In the genomic region with DNA sequence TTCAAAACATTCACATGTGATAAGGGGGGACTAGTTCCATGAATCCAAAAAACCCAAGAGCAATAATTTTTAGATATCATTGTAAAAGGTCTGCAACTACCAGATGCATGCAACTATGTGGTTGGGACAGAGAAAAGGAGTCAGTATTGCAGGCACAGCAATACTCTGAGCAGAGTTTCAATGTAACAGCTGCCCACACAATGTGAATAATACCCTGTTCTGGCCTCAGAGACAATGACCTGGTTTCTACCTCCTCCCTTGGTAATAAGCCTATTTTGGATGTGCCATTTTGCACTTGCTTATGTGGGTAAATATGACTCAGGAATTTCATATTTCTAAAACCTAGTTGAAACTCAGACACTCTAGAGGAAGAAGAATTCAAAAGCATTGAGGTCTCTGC, we compare ENCODE assay signal across 21 cellular contexts.
A peak's percentile ranks its signal among the peaks of the same experiment; 100 is the strongest.
DNase-seq lines count a peak whose midpoint lies in the region; ATAC-seq lines count a peak whose summit lies in the region.
"Had no signal": no experiment of that assay in that cellular context is flagged by ENCODE, and none has a peak within 500 bp of the region (broad histone marks: within the 10 kb centered on the region; RNA-seq: fewer than 3 reads in every experiment).

No MANE protein-coding gene starts in this region.

- no peaks in the 10 kb centered on the region for H3K27me3 Mint-ChIP-seq in stimulated activated naive B cell treated with anti-CD40 and anti-IgM and Interleukin-4, amounts not matched to agents 10 μg/mL and 1 μg/mL and 100 μg/mL, for 72 hours

- no peak overlapping the region for H3K27ac Mint-ChIP-seq in stimulated activated naive B cell treated with anti-CD40 and anti-IgM and Interleukin-4, amounts not matched to agents 10 μg/mL and 1 μg/mL and 100 μg/mL, for 72 hours
- H3K27ac Mint-ChIP-seq: mesothelial cell of epicardium, natural killer cell had no signal

- H3K9me3 Mint-ChIP-seq in stimulated activated naive B cell treated with anti-CD40 and anti-IgM and Interleukin-4, amounts not matched to agents 10 μg/mL and 1 μg/mL and 100 μg/mL, for 72 hours = no peaks in the 10 kb centered on the region
- H3K9me3 Mint-ChIP-seq: mesothelial cell of epicardium, natural killer cell had no signal

- H3K4me1 Mint-ChIP-seq in stimulated activated naive B cell treated with anti-CD40 and anti-IgM and Interleukin-4, amounts not matched to agents 10 μg/mL and 1 μg/mL and 100 μg/mL, for 72 hours = peaks cover 0 to 8% of the 10 kb centered on the region in 2 donors
- H3K4me1 Mint-ChIP-seq: natural killer cell had no signal

- DNase-seq in activated T-cell treated with anti-CD3 and anti-CD28 coated beads for 24 hours (ENCODE audit: low read depth) (peak; percentile 16), activated T-cell treated with anti-CD3 and anti-CD28 coated beads for 4 hours (no peak), NCI-H1930 (lab: John Stamatoyannopoulos, UW) (peak; percentile 54 to 71), NCI-H2196 treated with DMSO at 0.1 percent for 48 hours (lab: John Stamatoyannopoulos, UW; ENCODE audit: unreplicated experiment) (no peak)
- DNase-seq in stimulated activated naive B cell treated with anti-CD40 and anti-IgM and Interleukin-4, amounts not matched to agents 10 μg/mL and 1 μg/mL and 100 μg/mL, for 72 hours = no peak
- DNase-seq: ACHN; activated CD8-positive, alpha-beta memory T cell treated with anti-CD3 and anti-CD28 coated beads, Interleukin-2, amount 50 U/mL, for 4 hours; aorta; Calu3; cerebellar nuclear complex; Karpas-422; left lung; natural killer cell; NCI-H2029; NCI-H226; OCI-M1; spleen had no signal

- no peaks in the 10 kb centered on the region for H3K36me3 Mint-ChIP-seq in stimulated activated naive B cell treated with anti-CD40 and anti-IgM and Interleukin-4, amounts not matched to agents 10 μg/mL and 1 μg/mL and 100 μg/mL, for 72 hours
- H3K36me3 Mint-ChIP-seq: mesothelial cell of epicardium, natural killer cell had no signal

- ATAC-seq in GM19351 (IDR thresholded peaks at IDR 0.05; ENCODE audit: unreplicated experiment) (peak; percentile 61), GM21619 (IDR thresholded peaks at IDR 0.05; ENCODE audit: unreplicated experiment) (no peak), HG02981 (IDR thresholded peaks at IDR 0.05; ENCODE audit: unreplicated experiment) (no peak)
- peak; percentile 60 to 61 for ATAC-seq in stimulated activated naive B cell treated with anti-CD40 and anti-IgM and Interleukin-4, amounts not matched to agents 10 μg/mL and 1 μg/mL and 100 μg/mL, for 72 hours (replicated peaks)
- ATAC-seq: left lung, natural killer cell had no signal

- no peak overlapping the region for H3K4me3 Mint-ChIP-seq in stimulated activated naive B cell treated with anti-CD40 and anti-IgM and Interleukin-4, amounts not matched to agents 10 μg/mL and 1 μg/mL and 100 μg/mL, for 72 hours
- H3K4me3 Mint-ChIP-seq: mesothelial cell of epicardium, natural killer cell had no signal

Comparison
In these comparisons a context has a peak if more than half of its experiments do, and no peak if none do; other contexts are left out.
1. DNase-seq: peak in activated T-cell treated with anti-CD3 and anti-CD28 coated beads for 24 hours (single experiment) and NCI-H1930 (2 of 2); none in activated T-cell treated with anti-CD3 and anti-CD28 coated beads for 4 hours (single experiment), stimulated activated naive B cell treated with anti-CD40 and anti-IgM and Interleukin-4, amounts not matched to agents 10 μg/mL and 1 μg/mL and 100 μg/mL, for 72 hours (single experiment) and NCI-H2196 treated with DMSO at 0.1 percent for 48 hours (single experiment).
2. ATAC-seq: peak in GM19351 (single experiment) and stimulated activated naive B cell treated with anti-CD40 and anti-IgM and Interleukin-4, amounts not matched to agents 10 μg/mL and 1 μg/mL and 100 μg/mL, for 72 hours (2 of 2); none in GM21619 (single experiment) and HG02981 (single experiment).